In genomic region chr7:92702535-92702934, GRCh38 we compare ENCODE assay signal across 29 cellular contexts.
"Had no signal": no experiment of that assay in that cellular context is flagged by ENCODE, and none has a peak within 500 bp of the region (broad histone marks: within the 10 kb centered on the region; RNA-seq: fewer than 3 reads in every experiment).

No MANE protein-coding gene starts in this region.

- H3K9me3 Mint-ChIP-seq: activated B cell treated with CpG ODN at 0.5 μM for 24 hours; activated CD4-positive, alpha-beta T cell treated with anti-CD3 and anti-CD28 coated beads, Interleukin-2, amount 10 ng/mL, durations not matched to agents 24 days and 14 days; activated naive CD4-positive, alpha-beta T cell treated with anti-CD3 and anti-CD28 coated beads, Interleukin-2, amount 10 ng/mL, durations not matched to agents 7 days and 5 days had no signal

- H3K4me3 Mint-ChIP-seq: activated B cell treated with CpG ODN at 0.5 μM for 24 hours; activated CD4-positive, alpha-beta T cell treated with anti-CD3 and anti-CD28 coated beads, Interleukin-2, amount 10 ng/mL, durations not matched to agents 24 days and 14 days; activated CD8-positive, alpha-beta memory T cell treated with anti-CD3 and anti-CD28 coated beads, Interleukin-2, amount 10 ng/mL, durations not matched to agents 7 days and 5 days; activated naive CD4-positive, alpha-beta T cell treated with anti-CD3 and anti-CD28 coated beads, Interleukin-2, amount 10 ng/mL, durations not matched to agents 7 days and 5 days; activated T-cell treated with anti-CD3 and anti-CD28 coated beads, Interleukin-2, amount 50 U/mL, for 24 hours; T-helper 1 cell treated with Interleukin-12 subunit alpha and Interleukin-12 subunit beta and Interleukin-4 antibody, amounts not matched to agents 30 μg/mL and 1 μg/mL, for 36 hours had no signal

- H3K36me3 ChIP-seq: cardiac muscle cell had no signal

- H3K27me3 ChIP-seq: brain microvascular endothelial cell, cardiac muscle cell had no signal

- H3K27ac ChIP-seq: brain microvascular endothelial cell, cardiac muscle cell, RWPE1 had no signal

- H3K4me3 ChIP-seq: cardiac muscle cell had no signal

- H3K27ac Mint-ChIP-seq: activated B cell treated with CpG ODN at 0.5 μM for 24 hours; activated CD4-positive, alpha-beta T cell treated with anti-CD3 and anti-CD28 coated beads, Interleukin-2, amount 10 ng/mL, durations not matched to agents 24 days and 14 days; activated CD8-positive, alpha-beta memory T cell treated with anti-CD3 and anti-CD28 coated beads, Interleukin-2, amount 10 ng/mL, durations not matched to agents 7 days and 5 days; activated naive CD4-positive, alpha-beta T cell treated with anti-CD3 and anti-CD28 coated beads, Interleukin-2, amount 10 ng/mL, durations not matched to agents 7 days and 5 days; activated T-cell treated with anti-CD3 and anti-CD28 coated beads, Interleukin-2, amount 50 U/mL, for 24 hours; activated T-helper 2 cell treated with anti-CD3 and anti-CD28 coated beads, Interferon-gamma antibody, Interleukin-2, Interleukin-4, amounts not matched to agents 10 μg/mL and 5 μg/mL and 100 μg/mL, durations not matched to agents 14 hours and 24 hours and 36 hours; T-helper 1 cell treated with Interleukin-12 subunit alpha and Interleukin-12 subunit beta and Interleukin-4 antibody, amounts not matched to agents 30 μg/mL and 1 μg/mL, for 36 hours had no signal

- ATAC-seq: activated CD8-positive, alpha-beta memory T cell treated with anti-CD3 and anti-CD28 coated beads, Interleukin-2, amount 10 ng/mL, durations not matched to agents 7 days and 5 days; Panc1 had no signal

- H3K4me1 Mint-ChIP-seq: activated B cell treated with CpG ODN at 0.5 μM for 24 hours had no signal

- H3K27me3 Mint-ChIP-seq: activated B cell treated with CpG ODN at 0.5 μM for 24 hours; activated CD4-positive, alpha-beta T cell treated with anti-CD3 and anti-CD28 coated beads, Interleukin-2, amount 10 ng/mL, durations not matched to agents 24 days and 14 days; activated CD8-positive, alpha-beta memory T cell treated with anti-CD3 and anti-CD28 coated beads, Interleukin-2, amount 10 ng/mL, durations not matched to agents 7 days and 5 days; activated naive CD4-positive, alpha-beta T cell treated with anti-CD3 and anti-CD28 coated beads, Interleukin-2, amount 10 ng/mL, durations not matched to agents 7 days and 5 days; activated T-cell treated with anti-CD3 and anti-CD28 coated beads, Interleukin-2, amount 50 U/mL, for 24 hours had no signal

- DNase-seq: activated B cell treated with CpG ODN at 0.5 μM for 24 hours; activated CD4-positive, alpha-beta T cell treated with anti-CD3 and anti-CD28 coated beads for 1 hour; activated CD4-positive, alpha-beta T cell treated with anti-CD3 and anti-CD28 coated beads, Interleukin-2, amount 10 ng/mL, durations not matched to agents 24 days and 14 days; activated CD4-positive, alpha-beta T cell treated with anti-CD3 and anti-CD28 coated beads, Interleukin-2, amount 50 U/mL, for 48 hours; activated CD8-positive, alpha-beta memory T cell treated with anti-CD3 and anti-CD28 coated beads, Interleukin-2, amount 10 ng/mL, durations not matched to agents 7 days and 5 days; activated gamma-delta T cell treated with Interleukin-2 at 50 U/mL for 16 hours; activated naive CD4-positive, alpha-beta T cell treated with anti-CD3 and anti-CD28 coated beads, Interleukin-2, amount 10 ng/mL, durations not matched to agents 7 days and 5 days; activated T-cell treated with anti-CD3 and anti-CD28 coated beads, Interleukin-2, amount 50 U/mL, for 24 hours; brain microvascular endothelial cell; cerebellar nuclear complex; KG1; NCI-H1092 treated with DMSO at 0.1 percent for 48 hours; NCI-H1417 treated with DMSO at 0.1 percent for 48 hours; NCI-H1694; NCI-H2029; NCI-H2107; NCI-H2171 treated with DMSO at 0.1 percent for 48 hours; NCI-H345; NCI-H510A; NCI-H526 treated with DMSO at 0.1 percent for 48 hours; NCI-H82; OCI-M1; SHP77; T-helper 9 cell had no signal
